Comparison of ENCODE assay signal across 12 cellular contexts in the genomic region with DNA sequence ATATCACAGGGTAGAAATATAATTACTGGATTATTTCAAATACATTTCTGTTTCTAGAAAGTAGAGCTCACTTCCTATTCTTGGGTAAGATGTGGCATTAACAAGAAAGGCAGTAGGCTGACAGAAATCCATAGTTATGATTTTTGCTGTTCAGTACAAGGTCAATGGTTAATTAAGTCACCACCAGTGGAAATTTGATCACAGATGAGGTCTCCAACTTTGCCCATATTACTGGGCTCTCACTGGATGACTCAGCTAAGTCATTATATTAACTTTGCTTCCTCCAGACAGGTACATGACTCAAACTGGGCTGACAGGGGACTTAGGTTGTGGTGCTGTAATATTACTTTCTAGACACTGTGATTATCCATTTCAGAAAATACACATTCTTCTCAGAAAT.
DNase-seq lines count a peak whose midpoint lies in the region; ATAC-seq and TF ChIP-seq lines count a peak whose summit lies in the region.
"Had no signal": no experiment of that assay in that cellular context is flagged by ENCODE, and none has a peak within 500 bp of the region (broad histone marks: within the 10 kb centered on the region; RNA-seq: fewer than 3 reads in every experiment).

No MANE protein-coding gene starts in this region.

- TF ChIP-seq POLR2A in right lobe of liver (IDR thresholded peaks at IDR 0.05): no peak

- no peaks in the 10 kb centered on the region for H3K9me3 ChIP-seq in PC-9 (ENCODE audit: insufficient read depth, low read depth)
- no peaks in the 10 kb centered on the region for H3K9me3 ChIP-seq in right lobe of liver

- intact Hi-C loops in PC-9 (cut with micrococcal nuclease; ENCODE audit: unreplicated experiment): no loop called here
- intact Hi-C loops in right lobe of liver (cut with DNase I): no loop called here

- no peaks in the 10 kb centered on the region for H3K79me2 ChIP-seq in PC-9 (ENCODE audit: low read depth)

- peak; percentile 74 for ATAC-seq in GM19452 (IDR thresholded peaks at IDR 0.05; ENCODE audit: unreplicated experiment)
- peak; percentile 82 for ATAC-seq in HG03039 (IDR thresholded peaks at IDR 0.05; ENCODE audit: unreplicated experiment)
- ATAC-seq in right lobe of liver: no peak

- H3K4me3 ChIP-seq in PC-9: no peak overlapping the region
- no peak overlapping the region for H3K4me3 ChIP-seq in right lobe of liver

- no peak overlapping the region for H2AFZ ChIP-seq in PC-9

- H3F3A ChIP-seq in PC-9 (ENCODE audit: insufficient read depth, low read depth): no peaks in the 10 kb centered on the region

- BruUV-seq in PC-9 (replicated peaks; lab: Mats Ljungman, UMichigan): no TSS peak

- no peaks in the 10 kb centered on the region for H3K9me2 ChIP-seq in PC-9 (ENCODE audit: insufficient read depth)

- H3K36me3 ChIP-seq in PC-9 (ENCODE audit: low read depth): no peaks in the 10 kb centered on the region
- no peaks in the 10 kb centered on the region for H3K36me3 ChIP-seq in right lobe of liver

- H3K4me1 ChIP-seq in PC-9 (replicated peaks; ENCODE audit: insufficient read depth) (peaks cover 3% of the 10 kb centered on the region; the same call in 1 of the 2 replicates), right lobe of liver (no peaks in the 10 kb centered on the region)

- H3K4me2 ChIP-seq in PC-9: no peak overlapping the region

- POLR2A ChIA-PET in PC-9 (lab: Charles Lee; ENCODE audit: unreplicated experiment): no interaction called here

- peak; percentile 48 for DNase-seq in Caki2 (ENCODE audit: low read depth)
- DNase-seq in PC-9: peak; percentile 6 to 68
- DNase-seq in SK-N-DZ (ENCODE audit: low spot score): no peak
- no peak for DNase-seq in right lobe of liver
- DNase-seq in stimulated activated CD4-positive, alpha-beta T cell treated with anti-CD3 and anti-CD28 coated beads, Interleukin-4, amount 100 ng/mL, for 4 hours: no peak
- no peak for DNase-seq in central memory CD4-positive, alpha-beta T cell
- DNase-seq: foreskin melanocyte; NCI-H1930; nucleus accumbens; stimulated activated CD4-positive, alpha-beta T cell treated with anti-CD3 and anti-CD28 coated beads, Interleukin-1b, Interleukin-23, amount 100 ng/mL, for 48 hours had no signal

- no peaks in the 10 kb centered on the region for H3K27me3 ChIP-seq in PC-9 (ENCODE audit: insufficient read depth, low read depth)
- no peaks in the 10 kb centered on the region for H3K27me3 ChIP-seq in right lobe of liver

- in situ Hi-C loops in Caki2 (cut with HindIII; ENCODE audit: low pct_unique_long_range_greater_than_20kb, low sequenced_read_pairs): no loop called here

- CTCF ChIA-PET in PC-9 (lab: Charles Lee): no interaction called here

- no peaks in the 10 kb centered on the region for H4K20me1 ChIP-seq in PC-9 (ENCODE audit: insufficient read depth)

- H3K27ac ChIP-seq in PC-9: peak overlapping the region; percentile 6; the same call in 1 of the 2 replicates
- H3K27ac ChIP-seq in right lobe of liver: no peak overlapping the region

- TF ChIP-seq CTCF in PC-9 (conservative IDR thresholded peaks at IDR 0.05): no peak
- TF ChIP-seq CTCF in right lobe of liver (IDR thresholded peaks at IDR 0.05): no peak

Comparison
In these comparisons a context has a peak if more than half of its experiments do, and no peak if none do; other contexts are left out.
1. DNase-seq: peak in Caki2 (single experiment) and PC-9 (2 of 2); none in SK-N-DZ (single experiment), right lobe of liver (0 of 3), stimulated activated CD4-positive, alpha-beta T cell treated with anti-CD3 and anti-CD28 coated beads, Interleukin-4, amount 100 ng/mL, for 4 hours (0 of 2) and central memory CD4-positive, alpha-beta T cell (single experiment).
2. ATAC-seq: peak in GM19452 (single experiment) and HG03039 (single experiment); none in right lobe of liver (0 of 4).